Comparison of ENCODE assay signal across 8 cellular contexts in genomic region chr10:52216852-52217251, GRCh38.
DNase-seq lines count a peak whose midpoint lies in the region; ATAC-seq and TF ChIP-seq lines count a peak whose summit lies in the region.

No MANE protein-coding gene starts in this region.

- in situ Hi-C loops in SK-MEL-5 (cut with HindIII; ENCODE audit: low pct_unique_long_range_greater_than_20kb, low sequenced_read_pairs), result no loop called here

- H3K27ac ChIP-seq in breast epithelium (no peak overlapping the region), endodermal cell (ENCODE audit: low read depth, low read length) (no peak overlapping the region)

- H3K36me3 Mint-ChIP-seq in MCF 10A (ENCODE audit: insufficient read depth, unreplicated experiment) (no peaks in the 10 kb centered on the region), endodermal cell (ENCODE audit: low read depth) (no peaks in the 10 kb centered on the region)

- H3K4me3 ChIP-seq in breast epithelium (no peak overlapping the region), endodermal cell (ENCODE audit: low read length) (no peak overlapping the region)

- TF ChIP-seq POLR2A in breast epithelium (IDR thresholded peaks at IDR 0.05), result no peak
- TF ChIP-seq POLR2A in erythroblast (IDR thresholded peaks at IDR 0.05; ENCODE audit: low read length), result no peak

- H3K9me3 ChIP-seq in breast epithelium, result no peaks in the 10 kb centered on the region
- H3K9me3 ChIP-seq in endodermal cell (ENCODE audit: control insufficient read depth, low read length), result no peaks in the 10 kb centered on the region

- H3K27me3 ChIP-seq in breast epithelium (no peaks in the 10 kb centered on the region), endodermal cell (ENCODE audit: control insufficient read depth, insufficient read depth, low read length, poor library complexity, severe bottlenecking) (no peaks in the 10 kb centered on the region)

- peak; percentile 33 for ATAC-seq in HG03060 (IDR thresholded peaks at IDR 0.05; ENCODE audit: low read depth, unreplicated experiment)

- CTCF ChIA-PET in MCF 10A (lab: Yijun Ruan, JAX), result interaction anchor here (0.5 to 2.1 kb wide), 27 partner anchors 9 to 1234 kb away, joined by 3 to 15 read pairs (median 4); no protein-coding TSS in a partner anchor

- TF ChIP-seq CTCF in MCF 10A (IDR thresholded peaks at IDR 0.05; ENCODE audit: unreplicated experiment) (no peak), breast epithelium (IDR thresholded peaks at IDR 0.05) (no peak), endodermal cell (conservative IDR thresholded peaks at IDR 0.05) (no peak)

- H3K4me3 Mint-ChIP-seq in MCF 10A (ENCODE audit: unreplicated experiment) (no peak overlapping the region), endodermal cell (no peak overlapping the region)

- DNase-seq in MCF 10A (ENCODE audit: unreplicated experiment) (peak; percentile 39), breast epithelium (ENCODE audit: low spot score in 2 of 2) (no peak), SK-MEL-5 (ENCODE audit: low read depth, low spot score) (peak; percentile 65), lung microvascular endothelial cell (ENCODE audit: low read depth in 2 of 2) (peak; percentile 85 to 96), AG08396 (ENCODE audit: low spot score) (no peak), endodermal cell (no peak), erythroblast (lab: John Stamatoyannopoulos, UW) (no peak)

- WGBS in endodermal cell (ENCODE audit: insufficient coverage in 1 of 2, insufficient read length in 1 of 2), 2 experiments, result 82 to 93% methylated on average over 2 of the region's 2 CpGs

- POLR2A ChIA-PET in MCF 10A (lab: Yijun Ruan, JAX), result interaction anchor here (1.0 kb wide), 1 partner anchor 82 kb away, joined by 3 read pairs; no protein-coding TSS in a partner anchor

- H3K9ac ChIP-seq in endodermal cell (ENCODE audit: extremely low read depth, low read length, poor library complexity, severe bottlenecking), result no peak overlapping the region

- H3K4me1 ChIP-seq in breast epithelium (no peaks in the 10 kb centered on the region), endodermal cell (ENCODE audit: control insufficient read depth, insufficient read depth, low read length) (no peaks in the 10 kb centered on the region)

- BruUV-seq in MCF 10A (replicated peaks; lab: Mats Ljungman, UMichigan), result no TSS peak

- H3K4me1 Mint-ChIP-seq in MCF 10A (ENCODE audit: insufficient read depth, unreplicated experiment) (no peaks in the 10 kb centered on the region), endodermal cell (peaks cover 8% of the 10 kb centered on the region)

- H3K36me3 ChIP-seq in breast epithelium (no peaks in the 10 kb centered on the region), endodermal cell (ENCODE audit: control insufficient read depth, insufficient read depth, low read length) (no peaks in the 10 kb centered on the region)

- intact Hi-C loops in MCF 10A (cut with micrococcal nuclease), result loop anchor here (5.0 kb wide), 3 partner anchors 215 to 1155 kb away; no protein-coding TSS in a partner anchor
- intact Hi-C loops in breast epithelium (cut with DNase I; ENCODE audit: low total_unique reads), result no loop called here

- H3K27me3 Mint-ChIP-seq in MCF 10A (ENCODE audit: insufficient read depth, unreplicated experiment), result no peaks in the 10 kb centered on the region
- H3K27me3 Mint-ChIP-seq in endodermal cell (ENCODE audit: insufficient read depth), result no peaks in the 10 kb centered on the region

- H3K9me3 Mint-ChIP-seq in MCF 10A (ENCODE audit: unreplicated experiment) (no peaks in the 10 kb centered on the region), endodermal cell (no peaks in the 10 kb centered on the region)

- no peak overlapping the region for H3K27ac Mint-ChIP-seq in MCF 10A (ENCODE audit: low read depth, unreplicated experiment)
- H3K27ac Mint-ChIP-seq in endodermal cell, result no peak overlapping the region

Comparison
In these comparisons a context has a peak if more than half of its experiments do, and no peak if none do; other contexts are left out.
1. DNase-seq: peak in MCF 10A (single experiment), SK-MEL-5 (single experiment) and lung microvascular endothelial cell (2 of 2); none in breast epithelium (0 of 2), AG08396 (single experiment), endodermal cell (single experiment) and erythroblast (0 of 2).